ENCODE assay signal across 21 cellular contexts in the genomic region with DNA sequence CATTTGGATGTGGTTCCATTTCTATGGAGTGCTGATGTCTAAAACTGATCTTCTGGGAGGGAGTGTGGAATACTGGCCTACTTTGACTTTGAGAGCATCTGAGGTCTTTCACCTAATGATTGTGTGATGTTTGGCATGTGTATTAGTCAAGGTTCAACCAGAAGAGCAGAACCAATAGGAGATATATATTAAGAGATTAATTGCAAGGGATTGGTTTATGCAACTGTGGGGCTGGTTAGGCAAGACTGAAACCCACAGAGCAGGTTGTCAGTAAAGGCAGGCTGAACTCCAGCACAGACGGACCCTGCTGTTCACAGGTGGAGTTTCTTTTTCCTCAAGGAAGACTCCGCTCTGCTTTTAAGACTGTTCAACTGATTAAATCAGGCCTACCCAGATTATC. TPM values are rescaled to one million over a fixed set of nuclear protein-coding genes. Genes with fewer than 3 reads are reported as not detected.
DNase-seq lines count a peak whose midpoint lies in the region; ATAC-seq and TF ChIP-seq lines count a peak whose summit lies in the region.
"Had no signal": no experiment of that assay in that cellular context is flagged by ENCODE, and none has a peak within 500 bp of the region (broad histone marks: within the 10 kb centered on the region; RNA-seq: fewer than 3 reads in every experiment).

No MANE protein-coding gene starts in this region.

- no peak overlapping the region for H2BK5ac ChIP-seq in H9 (ENCODE audit: insufficient read length, low read length)

- H3K36me3 Mint-ChIP-seq in H9 (ENCODE audit: insufficient read depth in 1 of 3, low read depth in 3 of 3): no peaks in the 10 kb centered on the region; a peak in 1 of 7 replicates
- H3K36me3 Mint-ChIP-seq in endodermal cell (ENCODE audit: low read depth): peaks cover 4% of the 10 kb centered on the region
- no peaks in the 10 kb centered on the region for H3K36me3 Mint-ChIP-seq in activated naive CD8-positive, alpha-beta T cell treated with anti-CD3 and anti-CD28 coated beads, Interleukin-2, amount 50 U/mL, for 24 hours (ENCODE audit: low read depth)
- H3K36me3 Mint-ChIP-seq: activated naive CD4-positive, alpha-beta T cell treated with anti-CD3 and anti-CD28 coated beads, Interleukin-2, amount 50 U/mL, for 24 hours; memory B cell; natural killer cell treated with Interleukin-12 subunit alpha and Interleukin-12 subunit beta and Interleukin-15 and Interleukin-18, amount 100 ng/mL, for 72 hours had no signal

- no peaks in the 10 kb centered on the region for H3K27me3 ChIP-seq in H9 (ENCODE audit: insufficient read depth, low read length)
- H3K27me3 ChIP-seq in endodermal cell (ENCODE audit: control insufficient read depth, insufficient read depth, low read length, poor library complexity, severe bottlenecking): no peaks in the 10 kb centered on the region
- H3K27me3 ChIP-seq in sigmoid colon: no peaks in the 10 kb centered on the region
- H3K27me3 ChIP-seq: body of pancreas, esophagus muscularis mucosa, suprapubic skin had no signal

- H3K4me2 ChIP-seq in H9 (ENCODE audit: insufficient read depth, insufficient read length, low read length): no peak overlapping the region

- no peak overlapping the region for H4K91ac ChIP-seq in H9 (ENCODE audit: insufficient read length, low read depth, low read length)

- H3K18ac ChIP-seq in H9 (ENCODE audit: insufficient read length, low read depth, low read length): no peak overlapping the region

- TF ChIP-seq EP300 in sigmoid colon (IDR thresholded peaks at IDR 0.05): no peak

- H3K4me1 Mint-ChIP-seq in H9: peaks cover 40 to 44% of the 10 kb centered on the region in 2 experiments
- H3K4me1 Mint-ChIP-seq in endodermal cell: peaks cover 62% of the 10 kb centered on the region
- no peaks in the 10 kb centered on the region for H3K4me1 Mint-ChIP-seq in activated naive CD8-positive, alpha-beta T cell treated with anti-CD3 and anti-CD28 coated beads, Interleukin-2, amount 50 U/mL, for 24 hours
- H3K4me1 Mint-ChIP-seq: activated naive CD4-positive, alpha-beta T cell treated with anti-CD3 and anti-CD28 coated beads, Interleukin-2, amount 50 U/mL, for 24 hours; memory B cell had no signal

- H3K4me3 Mint-ChIP-seq in H9 (no peak overlapping the region), endodermal cell (no peak overlapping the region)
- no peak overlapping the region for H3K4me3 Mint-ChIP-seq in activated naive CD8-positive, alpha-beta T cell treated with anti-CD3 and anti-CD28 coated beads, Interleukin-2, amount 50 U/mL, for 24 hours
- H3K4me3 Mint-ChIP-seq: activated CD8-positive, alpha-beta T cell treated with anti-CD3 and anti-CD28 coated beads, Interleukin-2, amount 10 ng/mL, durations not matched to agents 7 days and 5 days; activated naive CD4-positive, alpha-beta T cell treated with anti-CD3 and anti-CD28 coated beads, Interleukin-2, amount 50 U/mL, for 24 hours; activated T-cell treated with anti-CD3 and anti-CD28 coated beads, Interleukin-2, amount 50 U/mL, for 4 hours; memory B cell; natural killer cell treated with Interleukin-12 subunit alpha and Interleukin-12 subunit beta and Interleukin-15 and Interleukin-18, amount 100 ng/mL, for 72 hours had no signal

- peaks cover 6% of the 10 kb centered on the region; the same call in 1 of the 2 replicates for H3K4me1 ChIP-seq in H9 (ENCODE audit: insufficient read depth, low read length)
- H3K4me1 ChIP-seq in endodermal cell (ENCODE audit: control insufficient read depth, insufficient read depth, low read length): peaks cover 14% of the 10 kb centered on the region
- H3K4me1 ChIP-seq in sigmoid colon: peaks cover 0 to 9% (median 0%) of the 10 kb centered on the region in 4 donors
- H3K4me1 ChIP-seq: BE2C, body of pancreas, suprapubic skin had no signal

- no peak overlapping the region for H3K56ac ChIP-seq in H9 (ENCODE audit: insufficient read length, low read depth, low read length)

- no peaks in the 10 kb centered on the region for H3K27me3 Mint-ChIP-seq in H9 (ENCODE audit: low read depth)
- peaks cover 18% of the 10 kb centered on the region for H3K27me3 Mint-ChIP-seq in endodermal cell (ENCODE audit: insufficient read depth)
- peaks cover 5% of the 10 kb centered on the region for H3K27me3 Mint-ChIP-seq in activated naive CD8-positive, alpha-beta T cell treated with anti-CD3 and anti-CD28 coated beads, Interleukin-2, amount 50 U/mL, for 24 hours
- H3K27me3 Mint-ChIP-seq: memory B cell, progenitor cell of endocrine pancreas had no signal

- peak overlapping the region; percentile 66; the same call in 1 of the 2 replicates for H3K14ac ChIP-seq in H9 (ENCODE audit: insufficient read depth, low read length)

- H3K27ac Mint-ChIP-seq in H9 (0 out of 7 replicates have a peak overlapping the region, but pooled peaks of 1 of the 3 experiments have one; percentile 28), endodermal cell (peak overlapping the region; percentile 7)
- H3K27ac Mint-ChIP-seq in activated naive CD8-positive, alpha-beta T cell treated with anti-CD3 and anti-CD28 coated beads, Interleukin-2, amount 50 U/mL, for 24 hours: no peak overlapping the region
- H3K27ac Mint-ChIP-seq: activated CD8-positive, alpha-beta T cell treated with anti-CD3 and anti-CD28 coated beads, Interleukin-2, amount 10 ng/mL, durations not matched to agents 7 days and 5 days; activated naive CD4-positive, alpha-beta T cell treated with anti-CD3 and anti-CD28 coated beads, Interleukin-2, amount 50 U/mL, for 24 hours; memory B cell; natural killer cell treated with Interleukin-12 subunit alpha and Interleukin-12 subunit beta and Interleukin-15 and Interleukin-18, amount 100 ng/mL, for 72 hours; progenitor cell of endocrine pancreas had no signal

- no peak overlapping the region for H2BK12ac ChIP-seq in H9 (ENCODE audit: insufficient read length, low read depth, low read length)

- H3K36me3 ChIP-seq in endodermal cell (ENCODE audit: control insufficient read depth, insufficient read depth, low read length): no peaks in the 10 kb centered on the region
- no peaks in the 10 kb centered on the region for H3K36me3 ChIP-seq in sigmoid colon
- H3K36me3 ChIP-seq: BE2C, esophagus muscularis mucosa, suprapubic skin had no signal

- no peak overlapping the region for H2AFZ ChIP-seq in H9 (ENCODE audit: low read length)

- H3K9me3 ChIP-seq in H9 (ENCODE audit: control insufficient read depth, low read depth, low read length): no peaks in the 10 kb centered on the region
- H3K9me3 ChIP-seq in endodermal cell (ENCODE audit: control insufficient read depth, low read length): no peaks in the 10 kb centered on the region
- H3K9me3 ChIP-seq in sigmoid colon: no peaks in the 10 kb centered on the region
- H3K9me3 ChIP-seq: BE2C, body of pancreas, esophagus muscularis mucosa, suprapubic skin had no signal

- H2BK20ac ChIP-seq in H9 (ENCODE audit: low read depth, low read length, poor library complexity, severe bottlenecking): no peak overlapping the region

- TF ChIP-seq CTCF in H9 (conservative IDR thresholded peaks at IDR 0.05) (no peak), endodermal cell (conservative IDR thresholded peaks at IDR 0.05) (peak; percentile 13), sigmoid colon (IDR thresholded peaks at IDR 0.05) (no peak)

- H4K8ac ChIP-seq in H9 (replicated peaks; ENCODE audit: insufficient read length, low read depth, low read length): no peak overlapping the region

- H3T11ph ChIP-seq in H9 (ENCODE audit: low read length): no peak overlapping the region

- no peak overlapping the region for H2BK15ac ChIP-seq in H9 (ENCODE audit: low read depth, low read length)

- H3K9me3 Mint-ChIP-seq in H9 (no peaks in the 10 kb centered on the region), endodermal cell (no peaks in the 10 kb centered on the region)
- H3K9me3 Mint-ChIP-seq in activated naive CD8-positive, alpha-beta T cell treated with anti-CD3 and anti-CD28 coated beads, Interleukin-2, amount 50 U/mL, for 24 hours: no peaks in the 10 kb centered on the region
- H3K9me3 Mint-ChIP-seq: activated naive CD4-positive, alpha-beta T cell treated with anti-CD3 and anti-CD28 coated beads, Interleukin-2, amount 50 U/mL, for 24 hours; activated T-cell treated with anti-CD3 and anti-CD28 coated beads, Interleukin-2, amount 50 U/mL, for 4 hours; memory B cell; natural killer cell treated with Interleukin-12 subunit alpha and Interleukin-12 subunit beta and Interleukin-15 and Interleukin-18, amount 100 ng/mL, for 72 hours had no signal

- peaks cover 8% of the 10 kb centered on the region; the same call in 1 of the 2 replicates for H3K79me2 ChIP-seq in H9 (ENCODE audit: insufficient read depth, low read length)

- H4K5ac ChIP-seq in H9 (ENCODE audit: insufficient read length, low read depth, low read length): no peak overlapping the region

- WGBS in H9 (ENCODE audit: extremely low coverage, insufficient read length, low lambda C conversion rate): no CpG with 5 or more reads among the region's 2 CpGs
- 82 to 96% methylated on average over 2 of the region's 2 CpGs for WGBS in endodermal cell (ENCODE audit: insufficient coverage in 1 of 2, insufficient read length in 1 of 2), 2 experiments
- WGBS in sigmoid colon, 2 donors: 71 to 75% methylated on average over 2 of the region's 2 CpGs

- ATAC-seq in activated naive CD8-positive, alpha-beta T cell treated with anti-CD3 and anti-CD28 coated beads, Interleukin-2, amount 50 U/mL, for 24 hours: no peak
- ATAC-seq in HG02840 (IDR thresholded peaks at IDR 0.05; ENCODE audit: low FRiP score, unreplicated experiment): no peak
- ATAC-seq: activated CD8-positive, alpha-beta T cell treated with anti-CD3 and anti-CD28 coated beads, Interleukin-2, amount 10 ng/mL, durations not matched to agents 7 days and 5 days; activated T-cell treated with anti-CD3 and anti-CD28 coated beads, Interleukin-2, amount 50 U/mL, for 4 hours; body of pancreas; natural killer cell treated with Interleukin-12 subunit alpha and Interleukin-12 subunit beta and Interleukin-15 and Interleukin-18, amount 100 ng/mL, for 72 hours had no signal

- peaks cover 6% of the 10 kb centered on the region for H3K79me1 ChIP-seq in H9 (ENCODE audit: insufficient read depth, low read depth, low read length, poor library complexity, severe bottlenecking)

- no peak overlapping the region for H3K9ac ChIP-seq in H9 (ENCODE audit: extremely low read depth, insufficient read length, low read length)
- H3K9ac ChIP-seq in endodermal cell (ENCODE audit: extremely low read depth, low read length, poor library complexity, severe bottlenecking): no peak overlapping the region

- DNase-seq in H9 (no peak), NCI-H82 treated with DMSO at 0.1 percent for 48 hours (lab: John Stamatoyannopoulos, UW; ENCODE audit: unreplicated experiment) (peak; percentile 88), endodermal cell (no peak), renal cortical epithelial cell (ENCODE audit: low read depth) (peak; percentile 38), sigmoid colon (no peak)
- DNase-seq in activated naive CD8-positive, alpha-beta T cell treated with anti-CD3 and anti-CD28 coated beads, Interleukin-2, amount 50 U/mL, for 24 hours: no peak
- no peak for DNase-seq in activated CD4-positive, alpha-beta T cell treated with anti-CD3 and anti-CD28 coated beads for 1 hour
- DNase-seq: activated CD8-positive, alpha-beta T cell treated with anti-CD3 and anti-CD28 coated beads, Interleukin-2, amount 10 ng/mL, durations not matched to agents 7 days and 5 days; activated T-cell treated with anti-CD3 and anti-CD28 coated beads, Interleukin-2, amount 50 U/mL, for 4 hours; BE2C; body of pancreas; NCI-H1436 treated with DMSO at 0.1 percent for 48 hours; NK-92 treated with Interleukin-12 subunit alpha and Interleukin-12 subunit beta, amount 100 ng/mL, for 24 hours had no signal

- no peaks in the 10 kb centered on the region for H3K23me2 ChIP-seq in H9 (ENCODE audit: insufficient read length, low read depth, low read length, poor library complexity, severe bottlenecking)

- no peak overlapping the region for H2BK120ac ChIP-seq in H9 (ENCODE audit: low read depth, low read length, poor library complexity, severe bottlenecking)

- no peak overlapping the region for H3K23ac ChIP-seq in H9 (ENCODE audit: insufficient read length, low read depth, low read length)

- H3K4me3 ChIP-seq in endodermal cell (ENCODE audit: low read length) (no peak overlapping the region), sigmoid colon (no peak overlapping the region)
- H3K4me3 ChIP-seq: body of pancreas, esophagus muscularis mucosa, suprapubic skin had no signal

- H3K4ac ChIP-seq in H9 (ENCODE audit: low read depth, low read length): no peak overlapping the region

- intact Hi-C loops in sigmoid colon (cut with DNase I): no loop called here

- no peak for TF ChIP-seq POLR2A in sigmoid colon (IDR thresholded peaks at IDR 0.05)

- H4K20me1 ChIP-seq in H9 (ENCODE audit: control insufficient read depth, insufficient read depth, insufficient read length): no peaks in the 10 kb centered on the region

- H2AK5ac ChIP-seq in H9 (ENCODE audit: insufficient read length, low read length): no peak overlapping the region

- no peak overlapping the region for H3K27ac ChIP-seq in H9 (ENCODE audit: insufficient read length, low read depth, low read length)
- no peak overlapping the region for H3K27ac ChIP-seq in endodermal cell (ENCODE audit: low read depth, low read length)
- H3K27ac ChIP-seq in sigmoid colon: peak overlapping the region in 1 of 4 donors; percentile 6
- H3K27ac ChIP-seq: body of pancreas, esophagus muscularis mucosa, suprapubic skin, VCaP had no signal

RNA-seq across cellular contexts. Expression of a gene that starts 11.6 kb away (rescaled TPM):
- 22.7 and 23.1 TPM in 2 replicates for total RNA-seq in H9 (2021)
- 10 to 100 TPM; 20.3 to 31.0 TPM for total RNA-seq in endodermal cell
- 3.8 TPM for polyA plus RNA-seq in endodermal cell (2013, experiment 1 of 2)
- polyA plus RNA-seq in endodermal cell (2013, experiment 2 of 2): 4.1 TPM
- 24.6 and 65.5 TPM in 2 replicates for total RNA-seq in renal cortical epithelial cell
- 1 to 10 TPM; 3.2 to 6.2 (median 3.9) TPM for total RNA-seq in sigmoid colon
- 1 to 10 TPM; 2.4 to 4.8 (median 4.4) TPM for polyA plus RNA-seq in sigmoid colon

Comparison
In these comparisons a context has a peak if more than half of its experiments do, and no peak if none do; other contexts are left out.
1. DNase-seq: peak in NCI-H82 treated with DMSO at 0.1 percent for 48 hours (single experiment) and renal cortical epithelial cell (single experiment); none in H9 (single experiment), endodermal cell (single experiment), activated naive CD8-positive, alpha-beta T cell treated with anti-CD3 and anti-CD28 coated beads, Interleukin-2, amount 50 U/mL, for 24 hours (single experiment), activated CD4-positive, alpha-beta T cell treated with anti-CD3 and anti-CD28 coated beads for 1 hour (single experiment) and sigmoid colon (single experiment).